In genomic region chr4:6472387-6473263, GRCh38 we compare ENCODE assay signal across 10 cellular contexts. TPM values are rescaled to one million over a fixed set of nuclear protein-coding genes. Genes with fewer than 3 reads are reported as not detected.
DNase-seq lines count a peak whose midpoint lies in the region; ATAC-seq and TF ChIP-seq lines count a peak whose summit lies in the region.
"Had no signal": no experiment of that assay in that cellular context is flagged by ENCODE, and none has a peak within 500 bp of the region (broad histone marks: within the 10 kb centered on the region; RNA-seq: fewer than 3 reads in every experiment).

PPP2R2C (minus strand) TSS chr4:6472614; CDS start chr4:6472229, 385 bp downstream.

- H3K4me3 Mint-ChIP-seq in activated naive CD4-positive, alpha-beta T cell treated with anti-CD3 and anti-CD28 coated beads, Interleukin-2, amount 10 ng/mL, durations not matched to agents 7 days and 5 days: no peak within 1 kb of the TSS
- H3K4me3 Mint-ChIP-seq in type B pancreatic cell: peak within 1 kb of the TSS; percentile 75

- no peak for ATAC-seq in HG03095 (IDR thresholded peaks at IDR 0.05; ENCODE audit: unreplicated experiment)

- peaks cover 7% of the 10 kb centered on the region for H3K4me1 Mint-ChIP-seq in activated naive CD4-positive, alpha-beta T cell treated with anti-CD3 and anti-CD28 coated beads, Interleukin-2, amount 10 ng/mL, durations not matched to agents 7 days and 5 days
- H3K4me1 Mint-ChIP-seq in type B pancreatic cell (ENCODE audit: unreplicated experiment): no peaks in the 10 kb centered on the region

- no peak for TF ChIP-seq CTCF in type B pancreatic cell (conservative IDR thresholded peaks at IDR 0.05)

- no peaks in the 10 kb centered on the region for H3K9me3 Mint-ChIP-seq in activated naive CD4-positive, alpha-beta T cell treated with anti-CD3 and anti-CD28 coated beads, Interleukin-2, amount 10 ng/mL, durations not matched to agents 7 days and 5 days
- H3K9me3 Mint-ChIP-seq in type B pancreatic cell: no peaks in the 10 kb centered on the region

- H3K27me3 Mint-ChIP-seq in activated naive CD4-positive, alpha-beta T cell treated with anti-CD3 and anti-CD28 coated beads, Interleukin-2, amount 10 ng/mL, durations not matched to agents 7 days and 5 days: peaks cover 85% of the 10 kb centered on the region
- peaks cover 75% of the 10 kb centered on the region for H3K27me3 Mint-ChIP-seq in type B pancreatic cell

- CTCF ChIA-PET in activated naive CD4-positive, alpha-beta T cell treated with anti-CD3 and anti-CD28 coated beads, Interleukin-2, amount 10 ng/mL, durations not matched to agents 7 days and 5 days (lab: Charles Lee): no interaction called here

- peak within 1 kb of the TSS; percentile 94 for H3K27ac ChIP-seq in angular gyrus (ENCODE audit: low read depth, low read length)
- H3K27ac ChIP-seq: SK-N-MC had no signal

- no peak within 1 kb of the TSS for H3K27ac Mint-ChIP-seq in activated naive CD4-positive, alpha-beta T cell treated with anti-CD3 and anti-CD28 coated beads, Interleukin-2, amount 10 ng/mL, durations not matched to agents 7 days and 5 days
- no peak within 1 kb of the TSS for H3K27ac Mint-ChIP-seq in type B pancreatic cell

- no peaks in the 10 kb centered on the region for H3K36me3 Mint-ChIP-seq in activated naive CD4-positive, alpha-beta T cell treated with anti-CD3 and anti-CD28 coated beads, Interleukin-2, amount 10 ng/mL, durations not matched to agents 7 days and 5 days
- H3K36me3 Mint-ChIP-seq in type B pancreatic cell: no peaks in the 10 kb centered on the region

- DNase-seq in activated naive CD4-positive, alpha-beta T cell treated with anti-CD3 and anti-CD28 coated beads, Interleukin-2, amount 10 ng/mL, durations not matched to agents 7 days and 5 days: peak; percentile 19
- no peak for DNase-seq in activated naive CD4-positive, alpha-beta T cell treated with Interleukin-2 at 50 U/mL for 16 hours
- DNase-seq in islet precursor cell (peak; percentile 57), type B pancreatic cell (ENCODE audit: extremely low spot score, unreplicated experiment) (peak; percentile 57), retina (no peak), NCI-H187 (lab: John Stamatoyannopoulos, UW) (no peak)
- DNase-seq: dermis blood vessel endothelial cell had no signal

RNA-seq across cellular contexts. Expression of gene PPP2R2C, which starts in this region (rescaled TPM):
- 10.8 and 52.6 TPM in 2 replicates for total RNA-seq in type B pancreatic cell (ENCODE audit: low replicate concordance)

Comparison
In these comparisons a context has a peak if more than half of its experiments do, and no peak if none do; other contexts are left out.
1. DNase-seq: peak in activated naive CD4-positive, alpha-beta T cell treated with anti-CD3 and anti-CD28 coated beads, Interleukin-2, amount 10 ng/mL, durations not matched to agents 7 days and 5 days (single experiment), islet precursor cell (single experiment) and type B pancreatic cell (single experiment); none in activated naive CD4-positive, alpha-beta T cell treated with Interleukin-2 at 50 U/mL for 16 hours (single experiment), retina (single experiment) and NCI-H187 (0 of 2).